17 cellular contexts compared by ENCODE assay signal in the genomic region with DNA sequence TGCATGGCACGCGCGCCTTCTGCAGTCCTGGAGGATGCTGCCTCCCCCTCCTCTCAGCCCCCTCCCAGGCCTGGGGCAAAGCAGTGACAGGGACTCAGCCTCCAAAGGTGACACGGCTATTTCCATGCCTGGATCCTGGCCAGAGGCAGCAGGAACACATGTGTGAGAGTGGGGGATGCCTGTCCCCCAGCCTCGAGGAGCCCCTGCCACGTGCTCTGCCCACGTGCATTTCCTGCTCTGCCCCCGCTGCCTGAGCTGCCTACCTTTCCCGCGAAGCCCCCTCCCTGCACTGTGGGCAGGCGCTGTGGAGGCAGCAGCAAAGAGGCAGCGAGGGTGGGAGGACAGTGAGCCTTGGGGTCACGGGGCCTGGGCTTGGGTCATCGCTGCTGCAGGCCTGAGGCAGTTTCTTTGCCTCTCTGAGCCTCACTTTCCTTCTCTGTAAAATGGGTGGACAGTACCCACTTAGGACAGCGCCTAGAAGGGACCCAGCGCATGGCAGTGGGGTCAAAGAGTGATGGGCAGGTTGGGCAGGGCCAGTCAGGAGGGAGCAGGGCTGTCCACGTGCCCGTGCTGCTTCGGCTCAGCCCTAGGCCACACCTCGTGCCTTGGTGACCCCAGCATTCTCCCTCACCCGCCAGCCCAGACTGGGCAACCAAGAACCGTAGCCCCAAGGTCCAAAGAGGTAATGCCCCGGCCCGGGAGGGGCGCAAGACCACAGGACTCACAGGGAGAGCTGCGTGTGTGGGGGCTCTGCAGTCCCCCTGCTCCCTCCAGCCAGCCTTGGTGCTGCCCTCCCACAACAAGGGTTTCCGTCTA. TPM values are rescaled to one million over a fixed set of nuclear protein-coding genes. Genes with fewer than 3 reads are reported as not detected.
"Had no signal": no experiment of that assay in that cellular context is flagged by ENCODE, and none has a peak within 500 bp of the region (broad histone marks: within the 10 kb centered on the region; RNA-seq: fewer than 3 reads in every experiment).

No MANE protein-coding gene starts in this region.

- H3K9me3 Mint-ChIP-seq: activated CD4-positive, alpha-beta T cell treated with anti-CD3 and anti-CD28 coated beads, Interleukin-2, amount 10 ng/mL, durations not matched to agents 24 days and 14 days; activated CD8-positive, alpha-beta T cell treated with anti-CD3 and anti-CD28 coated beads for 36 hours; activated naive CD8-positive, alpha-beta T cell treated with anti-CD3 and anti-CD28 coated beads for 36 hours; activated T-helper 17 cell treated with anti-CD3 and anti-CD28 coated beads, Interleukin-2, amount 50 U/mL, for 72 hours; natural killer cell treated with Interleukin-12 subunit alpha and Interleukin-12 subunit beta and Interleukin-15 and Interleukin-18, amount 100 ng/mL, for 72 hours; stimulated activated memory B cell treated with anti-CD40 and anti-IgM and Interleukin-4, amounts not matched to agents 10 μg/mL and 1 μg/mL and 100 μg/mL, for 72 hours had no signal

- H3K4me1 Mint-ChIP-seq: activated CD4-positive, alpha-beta T cell treated with anti-CD3 and anti-CD28 coated beads, Interleukin-2, amount 10 ng/mL, durations not matched to agents 24 days and 14 days; activated naive CD8-positive, alpha-beta T cell treated with anti-CD3 and anti-CD28 coated beads for 36 hours had no signal

- H2AFZ ChIP-seq: hepatocyte had no signal

- H3K9me3 ChIP-seq: lower lobe of right lung, sigmoid colon, spleen had no signal

- H3K4me3 Mint-ChIP-seq: activated CD4-positive, alpha-beta T cell treated with anti-CD3 and anti-CD28 coated beads, Interleukin-2, amount 10 ng/mL, durations not matched to agents 24 days and 14 days; activated CD8-positive, alpha-beta T cell treated with anti-CD3 and anti-CD28 coated beads for 36 hours; activated naive CD8-positive, alpha-beta T cell treated with anti-CD3 and anti-CD28 coated beads for 36 hours; activated T-helper 17 cell treated with anti-CD3 and anti-CD28 coated beads, Interleukin-2, amount 50 U/mL, for 72 hours; natural killer cell treated with Interleukin-12 subunit alpha and Interleukin-12 subunit beta and Interleukin-15 and Interleukin-18, amount 100 ng/mL, for 72 hours; stimulated activated memory B cell treated with anti-CD40 and anti-IgM and Interleukin-4, amounts not matched to agents 10 μg/mL and 1 μg/mL and 100 μg/mL, for 72 hours had no signal

- H3K36me3 Mint-ChIP-seq: activated naive CD8-positive, alpha-beta T cell treated with anti-CD3 and anti-CD28 coated beads for 36 hours; natural killer cell treated with Interleukin-12 subunit alpha and Interleukin-12 subunit beta and Interleukin-15 and Interleukin-18, amount 100 ng/mL, for 72 hours; stimulated activated memory B cell treated with anti-CD40 and anti-IgM and Interleukin-4, amounts not matched to agents 10 μg/mL and 1 μg/mL and 100 μg/mL, for 72 hours had no signal

- H3K27ac ChIP-seq: foreskin keratinocyte, lower lobe of right lung, sigmoid colon, spleen had no signal

- H3K27me3 ChIP-seq: hepatocyte, sigmoid colon, spleen had no signal

- DNase-seq: activated CD4-positive, alpha-beta T cell treated with anti-CD3 and anti-CD28 coated beads, Interleukin-2, amount 10 ng/mL, durations not matched to agents 24 days and 14 days; activated CD8-positive, alpha-beta T cell treated with anti-CD3 and anti-CD28 coated beads for 36 hours; activated naive CD4-positive, alpha-beta T cell; activated naive CD8-positive, alpha-beta T cell treated with anti-CD3 and anti-CD28 coated beads for 36 hours; activated T-cell treated with anti-CD3 and anti-CD28 coated beads, Interleukin-2, amount 50 U/mL, for 1 hour; amniotic stem cell; foreskin keratinocyte; left cardiac atrium; lower lobe of right lung; sigmoid colon; spleen; stimulated activated CD4-positive, alpha-beta T cell treated with anti-CD3 and anti-CD28 coated beads, Interleukin-4, amount 100 ng/mL, for 4 hours had no signal

- H3K4me1 ChIP-seq: foreskin keratinocyte, spleen had no signal

- H3K27me3 Mint-ChIP-seq: activated CD4-positive, alpha-beta T cell treated with anti-CD3 and anti-CD28 coated beads, Interleukin-2, amount 10 ng/mL, durations not matched to agents 24 days and 14 days; activated CD8-positive, alpha-beta T cell treated with anti-CD3 and anti-CD28 coated beads for 36 hours; activated naive CD8-positive, alpha-beta T cell treated with anti-CD3 and anti-CD28 coated beads for 36 hours; activated T-helper 17 cell treated with anti-CD3 and anti-CD28 coated beads, Interleukin-2, amount 50 U/mL, for 72 hours; natural killer cell treated with Interleukin-12 subunit alpha and Interleukin-12 subunit beta and Interleukin-15 and Interleukin-18, amount 100 ng/mL, for 72 hours had no signal

- H3K36me3 ChIP-seq: lower lobe of right lung, sigmoid colon, spleen had no signal

- H3K27ac Mint-ChIP-seq: activated CD4-positive, alpha-beta T cell treated with anti-CD3 and anti-CD28 coated beads, Interleukin-2, amount 10 ng/mL, durations not matched to agents 24 days and 14 days; activated CD8-positive, alpha-beta T cell treated with anti-CD3 and anti-CD28 coated beads for 36 hours; activated naive CD8-positive, alpha-beta T cell treated with anti-CD3 and anti-CD28 coated beads for 36 hours; activated T-helper 17 cell treated with anti-CD3 and anti-CD28 coated beads, Interleukin-2, amount 50 U/mL, for 72 hours; natural killer cell treated with Interleukin-12 subunit alpha and Interleukin-12 subunit beta and Interleukin-15 and Interleukin-18, amount 100 ng/mL, for 72 hours; stimulated activated memory B cell treated with anti-CD40 and anti-IgM and Interleukin-4, amounts not matched to agents 10 μg/mL and 1 μg/mL and 100 μg/mL, for 72 hours had no signal

- ATAC-seq: activated CD8-positive, alpha-beta T cell treated with anti-CD3 and anti-CD28 coated beads for 36 hours; activated T-helper 17 cell treated with anti-CD3 and anti-CD28 coated beads, Interleukin-2, amount 50 U/mL, for 72 hours; foreskin keratinocyte; lower lobe of right lung; natural killer cell treated with Interleukin-12 subunit alpha and Interleukin-12 subunit beta and Interleukin-15 and Interleukin-18, amount 100 ng/mL, for 72 hours; stimulated activated memory B cell treated with anti-CD40 and anti-IgM and Interleukin-4, amounts not matched to agents 10 μg/mL and 1 μg/mL and 100 μg/mL, for 72 hours had no signal

- H3K4me3 ChIP-seq: hepatocyte, lower lobe of right lung, sigmoid colon, spleen had no signal

RNA-seq across cellular contexts. Expression of a gene that starts 48.6 kb away (rescaled TPM):
- total RNA-seq: activated CD4-positive, alpha-beta T cell treated with anti-CD3 and anti-CD28 coated beads, Interleukin-2, amount 10 ng/mL, durations not matched to agents 24 days and 14 days; activated CD8-positive, alpha-beta T cell treated with anti-CD3 and anti-CD28 coated beads for 36 hours; activated naive CD8-positive, alpha-beta T cell treated with anti-CD3 and anti-CD28 coated beads for 36 hours; activated T-helper 17 cell treated with anti-CD3 and anti-CD28 coated beads, Interleukin-2, amount 50 U/mL, for 72 hours; epithelial cell of proximal tubule; foreskin keratinocyte; lower lobe of right lung; natural killer cell treated with Interleukin-12 subunit alpha and Interleukin-12 subunit beta and Interleukin-15 and Interleukin-18, amount 100 ng/mL, for 72 hours had no signal
- polyA plus RNA-seq: foreskin keratinocyte had no signal
